ENCODE assay signal across 1 cellular context in the genomic region with DNA sequence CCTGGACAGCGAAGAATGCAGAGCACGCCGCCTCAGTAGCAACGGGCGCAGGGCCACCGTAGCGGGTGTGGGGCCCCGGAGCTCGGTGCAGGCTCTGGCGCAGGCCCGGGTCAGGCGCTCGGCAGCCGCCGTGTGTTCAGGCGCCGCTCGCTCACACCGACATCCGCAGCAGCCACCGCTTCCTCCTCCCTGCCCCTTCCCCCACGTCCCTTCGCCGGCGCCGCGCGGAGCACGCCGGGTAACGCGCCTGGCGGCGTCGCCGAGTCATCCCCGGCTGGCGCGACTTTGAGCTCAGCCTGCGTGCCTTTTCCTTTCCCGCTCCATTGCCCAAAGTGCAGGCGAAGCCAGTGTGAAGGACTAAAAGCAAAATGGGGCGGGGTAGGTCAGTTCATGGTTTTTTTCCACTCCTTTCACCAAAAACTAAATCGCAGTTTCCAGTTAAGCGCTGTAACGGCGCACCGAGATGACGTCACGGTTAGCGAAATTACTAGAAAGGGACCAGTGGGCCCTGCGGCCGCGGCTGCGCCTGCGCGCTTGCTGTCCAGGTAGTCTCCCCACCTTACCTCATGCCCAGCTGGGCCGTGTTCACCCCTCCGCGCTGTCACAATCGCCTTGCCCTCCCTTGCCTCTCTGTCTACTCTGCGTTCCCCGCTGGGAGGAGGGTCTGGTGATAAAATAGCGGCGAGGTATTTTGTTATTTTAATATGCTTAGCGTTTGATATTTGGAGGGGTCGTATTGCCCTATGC.
TF ChIP-seq lines count a peak whose summit lies in the region.

Gene UBQLN1, minus strand, starts transcription at position 191 of the 747 bp plus-strand sequence. CDS start 279 bp downstream, outside the sequence.

TF ChIP-seq in K562, 482 proteins besides CTCF, POLR2A, EP300 and RAD21 (continued from another document and continues in another):
- TF ChIP-seq THRA (IDR thresholded peaks at IDR 0.05) (no peak), ZNF212 (CRISPR knock-in tag; IDR thresholded peaks at IDR 0.05) (no peak), MAFK (IDR thresholded peaks at IDR 0.05; ENCODE audit: low read length) (peak; percentile 37; the same call in 1 of the 2 replicates), ZNF316 (IDR thresholded peaks at IDR 0.05) (peak; percentile 51; the same call in 1 of the 2 replicates), DNMT1 (IDR thresholded peaks at IDR 0.05) (no peak), JUNB (CRISPR knock-in tag; conservative IDR thresholded peaks at IDR 0.05) (peak; percentile 71), FOXM1 (IDR thresholded peaks at IDR 0.05; ENCODE audit: low read depth) (no peak), FOXM1 (CRISPR knock-in tag; IDR thresholded peaks at IDR 0.05; ENCODE audit: low read depth) (no peak; the same call in 1 of the 2 replicates), ZBTB2 (IDR thresholded peaks at IDR 0.05) (peak; percentile 71; the same call in 1 of the 2 replicates), TRIM24 (IDR thresholded peaks at IDR 0.05) (peak in 1 of 2 experiments; percentile 43; a peak in 1 of 4 replicates), ZNF436 (CRISPR knock-in tag; IDR thresholded peaks at IDR 0.05) (no peak), E2F4 (CRISPR knock-in tag; IDR thresholded peaks at IDR 0.05; ENCODE audit: low read depth) (no peak), CBX3 (IDR thresholded peaks at IDR 0.05; ENCODE audit: borderline replicate concordance in 1 of 2, low read length in 2 of 2) (0 out of 3 replicates have a peak, but pooled peaks of 1 of the 2 experiments have one; percentile 37), MED1 (CRISPR knock-in tag; IDR thresholded peaks at IDR 0.05; ENCODE audit: borderline replicate concordance) (no peak), WHSC1 (IDR thresholded peaks at IDR 0.05; ENCODE audit: low read length) (no peak), GABPA (tag; conservative IDR thresholded peaks at IDR 0.05; ENCODE audit: low read depth) (peak; percentile 54), ZBED1 (IDR thresholded peaks at IDR 0.05) (no peak), HDAC8 (tag; IDR thresholded peaks at IDR 0.05) (no peak), ZNF384 (IDR thresholded peaks at IDR 0.05; ENCODE audit: low read depth, low read length) (no peak), GATAD2A (IDR thresholded peaks at IDR 0.05) (no peak), ATF4 (CRISPR knock-in tag; IDR thresholded peaks at IDR 0.05) (no peak), DPF2 (IDR thresholded peaks at IDR 0.05) (0 out of 2 replicates have a peak, but pooled peaks have one; percentile 34), ZKSCAN3 (CRISPR knock-in tag; IDR thresholded peaks at IDR 0.05) (no peak), NFE2L1 (tag; IDR thresholded peaks at IDR 0.05; ENCODE audit: borderline replicate concordance, low read depth) (no peak), NFIX (CRISPR knock-in tag; IDR thresholded peaks at IDR 0.05; ENCODE audit: low read depth) (no peak), ZNF707 (CRISPR knock-in tag; conservative IDR thresholded peaks at IDR 0.05) (no peak)
- TF ChIP-seq, protein P1, sequence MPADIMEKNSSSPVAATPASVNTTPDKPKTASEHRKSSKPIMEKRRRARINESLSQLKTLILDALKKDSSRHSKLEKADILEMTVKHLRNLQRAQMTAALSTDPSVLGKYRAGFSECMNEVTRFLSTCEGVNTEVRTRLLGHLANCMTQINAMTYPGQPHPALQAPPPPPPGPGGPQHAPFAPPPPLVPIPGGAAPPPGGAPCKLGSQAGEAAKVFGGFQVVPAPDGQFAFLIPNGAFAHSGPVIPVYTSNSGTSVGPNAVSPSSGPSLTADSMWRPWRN (IDR thresholded peaks at IDR 0.05; ENCODE audit: low read depth) = no peak
- TF ChIP-seq, protein P2, sequence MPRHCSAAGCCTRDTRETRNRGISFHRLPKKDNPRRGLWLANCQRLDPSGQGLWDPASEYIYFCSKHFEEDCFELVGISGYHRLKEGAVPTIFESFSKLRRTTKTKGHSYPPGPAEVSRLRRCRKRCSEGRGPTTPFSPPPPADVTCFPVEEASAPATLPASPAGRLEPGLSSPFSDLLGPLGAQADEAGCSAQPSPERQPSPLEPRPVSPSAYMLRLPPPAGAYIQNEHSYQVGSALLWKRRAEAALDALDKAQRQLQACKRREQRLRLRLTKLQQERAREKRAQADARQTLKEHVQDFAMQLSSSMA (CRISPR knock-in tag; IDR thresholded peaks at IDR 0.05) = no peak
- TF ChIP-seq, protein P3, sequence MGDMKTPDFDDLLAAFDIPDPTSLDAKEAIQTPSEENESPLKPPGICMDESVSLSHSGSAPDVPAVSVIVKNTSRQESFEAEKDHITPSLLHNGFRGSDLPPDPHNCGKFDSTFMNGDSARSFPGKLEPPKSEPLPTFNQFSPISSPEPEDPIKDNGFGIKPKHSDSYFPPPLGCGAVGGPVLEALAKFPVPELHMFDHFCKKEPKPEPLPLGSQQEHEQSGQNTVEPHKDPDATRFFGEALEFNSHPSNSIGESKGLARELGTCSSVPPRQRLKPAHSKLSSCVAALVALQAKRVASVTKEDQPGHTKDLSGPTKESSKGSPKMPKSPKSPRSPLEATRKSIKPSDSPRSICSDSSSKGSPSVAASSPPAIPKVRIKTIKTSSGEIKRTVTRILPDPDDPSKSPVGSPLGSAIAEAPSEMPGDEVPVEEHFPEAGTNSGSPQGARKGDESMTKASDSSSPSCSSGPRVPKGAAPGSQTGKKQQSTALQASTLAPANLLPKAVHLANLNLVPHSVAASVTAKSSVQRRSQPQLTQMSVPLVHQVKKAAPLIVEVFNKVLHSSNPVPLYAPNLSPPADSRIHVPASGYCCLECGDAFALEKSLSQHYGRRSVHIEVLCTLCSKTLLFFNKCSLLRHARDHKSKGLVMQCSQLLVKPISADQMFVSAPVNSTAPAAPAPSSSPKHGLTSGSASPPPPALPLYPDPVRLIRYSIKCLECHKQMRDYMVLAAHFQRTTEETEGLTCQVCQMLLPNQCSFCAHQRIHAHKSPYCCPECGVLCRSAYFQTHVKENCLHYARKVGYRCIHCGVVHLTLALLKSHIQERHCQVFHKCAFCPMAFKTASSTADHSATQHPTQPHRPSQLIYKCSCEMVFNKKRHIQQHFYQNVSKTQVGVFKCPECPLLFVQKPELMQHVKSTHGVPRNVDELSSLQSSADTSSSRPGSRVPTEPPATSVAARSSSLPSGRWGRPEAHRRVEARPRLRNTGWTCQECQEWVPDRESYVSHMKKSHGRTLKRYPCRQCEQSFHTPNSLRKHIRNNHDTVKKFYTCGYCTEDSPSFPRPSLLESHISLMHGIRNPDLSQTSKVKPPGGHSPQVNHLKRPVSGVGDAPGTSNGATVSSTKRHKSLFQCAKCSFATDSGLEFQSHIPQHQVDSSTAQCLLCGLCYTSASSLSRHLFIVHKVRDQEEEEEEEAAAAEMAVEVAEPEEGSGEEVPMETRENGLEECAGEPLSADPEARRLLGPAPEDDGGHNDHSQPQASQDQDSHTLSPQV (IDR thresholded peaks at IDR 0.05) = no peak
- TF ChIP-seq, protein P4, sequence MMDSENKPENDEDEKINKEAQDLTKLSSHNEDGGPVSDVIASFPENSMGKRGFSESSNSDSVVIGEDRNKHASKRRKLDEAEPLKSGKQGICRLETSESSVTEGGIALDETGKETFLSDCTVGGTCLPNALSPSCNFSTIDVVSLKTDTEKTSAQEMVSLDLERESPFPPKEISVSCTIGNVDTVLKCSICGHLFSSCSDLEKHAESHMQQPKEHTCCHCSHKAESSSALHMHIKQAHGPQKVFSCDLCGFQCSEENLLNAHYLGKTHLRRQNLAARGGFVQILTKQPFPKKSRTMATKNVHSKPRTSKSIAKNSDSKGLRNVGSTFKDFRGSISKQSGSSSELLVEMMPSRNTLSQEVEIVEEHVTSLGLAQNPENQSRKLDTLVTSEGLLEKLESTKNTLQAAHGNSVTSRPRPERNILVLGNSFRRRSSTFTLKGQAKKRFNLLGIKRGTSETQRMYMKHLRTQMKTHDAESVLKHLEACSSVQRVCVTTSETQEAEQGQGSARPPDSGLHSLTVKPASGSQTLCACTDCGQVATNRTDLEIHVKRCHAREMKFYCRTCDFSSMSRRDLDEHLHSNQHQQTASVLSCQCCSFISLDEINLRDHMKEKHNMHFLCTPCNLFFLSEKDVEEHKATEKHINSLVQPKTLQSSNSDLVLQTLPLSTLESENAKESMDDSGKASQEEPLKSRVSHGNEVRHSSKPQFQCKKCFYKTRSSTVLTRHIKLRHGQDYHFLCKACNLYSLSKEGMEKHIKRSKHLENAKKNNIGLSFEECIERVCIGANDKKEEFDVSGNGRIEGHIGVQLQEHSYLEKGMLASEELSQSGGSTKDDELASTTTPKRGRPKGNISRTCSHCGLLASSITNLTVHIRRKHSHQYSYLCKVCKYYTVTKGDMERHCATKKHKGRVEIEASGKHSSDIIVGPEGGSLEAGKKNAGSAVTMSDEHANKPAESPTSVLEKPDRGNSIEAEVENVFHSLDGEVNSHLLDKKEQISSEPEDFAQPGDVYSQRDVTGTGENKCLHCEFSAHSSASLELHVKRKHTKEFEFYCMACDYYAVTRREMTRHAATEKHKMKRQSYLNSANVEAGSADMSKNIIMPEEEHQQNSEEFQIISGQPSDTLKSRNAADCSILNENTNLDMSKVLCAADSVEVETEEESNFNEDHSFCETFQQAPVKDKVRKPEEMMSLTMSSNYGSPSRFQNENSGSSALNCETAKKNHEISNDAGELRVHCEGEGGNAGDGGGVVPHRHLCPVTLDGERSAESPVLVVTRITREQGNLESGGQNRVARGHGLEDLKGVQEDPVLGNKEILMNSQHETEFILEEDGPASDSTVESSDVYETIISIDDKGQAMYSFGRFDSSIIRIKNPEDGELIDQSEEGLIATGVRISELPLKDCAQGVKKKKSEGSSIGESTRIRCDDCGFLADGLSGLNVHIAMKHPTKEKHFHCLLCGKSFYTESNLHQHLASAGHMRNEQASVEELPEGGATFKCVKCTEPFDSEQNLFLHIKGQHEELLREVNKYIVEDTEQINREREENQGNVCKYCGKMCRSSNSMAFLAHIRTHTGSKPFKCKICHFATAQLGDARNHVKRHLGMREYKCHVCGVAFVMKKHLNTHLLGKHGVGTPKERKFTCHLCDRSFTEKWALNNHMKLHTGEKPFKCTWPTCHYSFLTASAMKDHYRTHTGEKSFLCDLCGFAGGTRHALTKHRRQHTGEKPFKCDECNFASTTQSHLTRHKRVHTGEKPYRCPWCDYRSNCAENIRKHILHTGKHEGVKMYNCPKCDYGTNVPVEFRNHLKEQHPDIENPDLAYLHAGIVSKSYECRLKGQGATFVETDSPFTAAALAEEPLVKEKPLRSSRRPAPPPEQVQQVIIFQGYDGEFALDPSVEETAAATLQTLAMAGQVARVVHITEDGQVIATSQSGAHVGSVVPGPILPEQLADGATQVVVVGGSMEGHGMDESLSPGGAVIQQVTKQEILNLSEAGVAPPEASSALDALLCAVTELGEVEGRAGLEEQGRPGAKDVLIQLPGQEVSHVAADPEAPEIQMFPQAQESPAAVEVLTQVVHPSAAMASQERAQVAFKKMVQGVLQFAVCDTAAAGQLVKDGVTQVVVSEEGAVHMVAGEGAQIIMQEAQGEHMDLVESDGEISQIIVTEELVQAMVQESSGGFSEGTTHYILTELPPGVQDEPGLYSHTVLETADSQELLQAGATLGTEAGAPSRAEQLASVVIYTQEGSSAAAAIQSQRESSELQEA (IDR thresholded peaks at IDR 0.05; ENCODE audit: low read depth) = no peak
